ENCODE assay signal across 15 cellular contexts in genomic region chr10:96666738-96667137, GRCh38. TPM values are rescaled to one million over a fixed set of nuclear protein-coding genes. Genes with fewer than 3 reads are reported as not detected.
DNase-seq lines count a peak whose midpoint lies in the region; ATAC-seq, FAIRE-seq and TF ChIP-seq lines count a peak whose summit lies in the region.
"Had no signal": no experiment of that assay in that cellular context is flagged by ENCODE, and none has a peak within 500 bp of the region (broad histone marks: within the 10 kb centered on the region; RNA-seq: fewer than 3 reads in every experiment).

No MANE protein-coding gene starts in this region.

- no peaks in the 10 kb centered on the region for H3K27me3 Mint-ChIP-seq in memory B cell

- peak overlapping the region; percentile 62 for H3K4me3 Mint-ChIP-seq in memory B cell
- H3K4me3 Mint-ChIP-seq: activated T-helper 1 cell treated with anti-CD3 and anti-CD28 coated beads, Interleukin-12 subunit alpha, Interleukin-12 subunit beta, Interleukin-2, Interleukin-4 antibody, amounts not matched to agents 30 ng/mL and 10 ng/mL and 1 ng/mL, durations not matched to agents 14 hours and 24 hours and 36 hours had no signal

- no peaks in the 10 kb centered on the region for H3K9me3 Mint-ChIP-seq in memory B cell
- H3K9me3 Mint-ChIP-seq: activated T-helper 1 cell treated with anti-CD3 and anti-CD28 coated beads, Interleukin-12 subunit alpha, Interleukin-12 subunit beta, Interleukin-2, Interleukin-4 antibody, amounts not matched to agents 30 ng/mL and 10 ng/mL and 1 ng/mL, durations not matched to agents 14 hours and 24 hours and 36 hours had no signal

- peak; percentile 93 for FAIRE-seq in GM12892 (lab: Jason Lieb, UNC)
- FAIRE-seq: colon had no signal

- no peak for TF ChIP-seq POLR2A in GM12892 (IDR thresholded peaks at IDR 0.05; ENCODE audit: low read depth, low read length)

- ATAC-seq in GM21390 (IDR thresholded peaks at IDR 0.05; ENCODE audit: unreplicated experiment) (peak; percentile 55), HG03280 (IDR thresholded peaks at IDR 0.05; ENCODE audit: unreplicated experiment) (peak; percentile 74), memory B cell (ENCODE audit: low read depth) (peak; percentile 92)

- DNase-seq in GM12892 (ENCODE audit: insufficient read length) (no peak), memory B cell (ENCODE audit: low spot score in 2 of 2) (peak in 1 of 2 donors; percentile 38), NCI-H2227 treated with DMSO at 0.1 percent for 48 hours (lab: John Stamatoyannopoulos, UW) (no peak), 8988T (no peak), OCI-M2 (lab: John Stamatoyannopoulos, UW; ENCODE audit: unreplicated experiment) (no peak)
- DNase-seq in stimulated activated CD4-positive, alpha-beta T cell treated with anti-CD3 and anti-CD28 coated beads, Interleukin-1b, Interleukin-23, amount 100 ng/mL, for 48 hours = no peak
- DNase-seq: anterior cingulate cortex, NCI-H1436, NCI-H524 treated with DMSO at 0.1 percent for 48 hours, Right ventricle myocardium superior, T-helper 9 cell had no signal

- H3K27ac Mint-ChIP-seq in memory B cell = peak overlapping the region; percentile 62
- H3K27ac Mint-ChIP-seq: activated T-helper 1 cell treated with anti-CD3 and anti-CD28 coated beads, Interleukin-12 subunit alpha, Interleukin-12 subunit beta, Interleukin-2, Interleukin-4 antibody, amounts not matched to agents 30 ng/mL and 10 ng/mL and 1 ng/mL, durations not matched to agents 14 hours and 24 hours and 36 hours had no signal

- peaks cover 15% of the 10 kb centered on the region for H3K36me3 Mint-ChIP-seq in memory B cell

- H3K4me1 Mint-ChIP-seq in memory B cell = peaks cover 55% of the 10 kb centered on the region

RNA-seq across cellular contexts. Expression of gene PIK3AP1, which starts 53.6 kb away (rescaled TPM):
- 115 TPM for polyA plus RNA-seq in GM12892 (2012; ENCODE audit: missing spikeins)
